13 cellular contexts compared by ENCODE assay signal in the genomic region with DNA sequence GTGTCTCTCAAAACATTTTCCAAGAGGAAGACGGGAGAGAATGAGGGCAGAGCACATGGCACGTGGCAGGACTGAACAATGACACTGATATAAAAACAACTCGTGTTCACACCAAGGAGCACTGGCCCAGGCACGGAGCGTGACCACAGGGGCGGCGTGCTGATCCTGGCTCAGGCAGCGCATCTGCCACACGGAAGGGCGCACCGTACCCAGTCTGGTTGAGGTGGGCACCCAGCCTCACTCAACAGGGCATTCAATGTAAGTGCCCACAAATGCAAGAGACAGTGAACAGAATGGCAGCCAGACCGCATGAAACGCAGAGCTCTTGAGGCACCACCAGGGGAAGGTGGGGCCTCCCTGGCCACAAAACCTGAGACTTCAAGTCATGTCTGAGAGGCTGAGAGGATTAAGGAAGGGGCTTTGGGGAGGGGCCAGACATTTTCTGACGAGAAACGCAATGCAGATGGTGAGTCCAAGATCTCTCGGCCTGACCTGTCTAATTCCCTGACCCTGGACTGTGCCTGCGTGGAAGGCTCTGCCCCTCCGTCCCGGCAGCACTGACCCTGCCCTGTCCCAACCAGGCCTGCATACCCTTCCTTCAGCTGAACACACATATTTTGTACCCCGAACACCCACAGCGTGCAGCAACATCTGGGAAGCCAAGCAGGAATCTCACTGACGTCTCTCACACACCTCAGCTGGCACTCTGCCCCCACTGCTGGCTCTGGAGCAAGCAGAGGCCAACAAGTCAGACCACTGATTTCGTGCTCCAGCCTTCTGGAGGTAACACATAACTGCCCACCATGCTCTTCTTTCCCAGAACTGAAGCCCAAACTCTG. TPM values are rescaled to one million over a fixed set of nuclear protein-coding genes. Genes with fewer than 3 reads are reported as not detected.
DNase-seq lines count a peak whose midpoint lies in the region; ATAC-seq, FAIRE-seq and TF ChIP-seq lines count a peak whose summit lies in the region.
"Had no signal": no experiment of that assay in that cellular context is flagged by ENCODE, and none has a peak within 500 bp of the region (broad histone marks: within the 10 kb centered on the region; RNA-seq: fewer than 3 reads in every experiment).

No MANE protein-coding gene starts in this region.

- peak overlapping the region; percentile 33 for H3K27ac Mint-ChIP-seq in CD8-positive, alpha-beta T cell
- peak overlapping the region; percentile 100 for H3K27ac Mint-ChIP-seq in activated naive CD4-positive, alpha-beta T cell treated with anti-CD3 and anti-CD28 coated beads, Interleukin-2, amount 50 U/mL, for 24 hours
- peak overlapping the region; percentile 89 to 95 for H3K27ac Mint-ChIP-seq in natural killer cell treated with Interleukin-12 subunit alpha and Interleukin-12 subunit beta and Interleukin-15 and Interleukin-18, amount 100 ng/mL, for 72 hours

- POLR2A ChIA-PET in CD8-positive, alpha-beta T cell (lab: Charles Lee): no interaction called here

- H3K4me3 Mint-ChIP-seq in CD8-positive, alpha-beta T cell: peak overlapping the region; percentile 56
- H3K4me3 Mint-ChIP-seq in activated naive CD4-positive, alpha-beta T cell treated with anti-CD3 and anti-CD28 coated beads, Interleukin-2, amount 50 U/mL, for 24 hours: peak overlapping the region; percentile 20
- peak overlapping the region; percentile 67 for H3K4me3 Mint-ChIP-seq in natural killer cell treated with Interleukin-12 subunit alpha and Interleukin-12 subunit beta and Interleukin-15 and Interleukin-18, amount 100 ng/mL, for 72 hours

- no peaks in the 10 kb centered on the region for H3K27me3 ChIP-seq in CD8-positive, alpha-beta T cell (ENCODE audit: insufficient read depth, low read length)

- H3K27ac ChIP-seq in CD8-positive, alpha-beta T cell (ENCODE audit: low read depth, low read length): no peak overlapping the region

- H3K9me3 ChIP-seq in CD8-positive, alpha-beta T cell (ENCODE audit: low read length): no peaks in the 10 kb centered on the region

- no peak overlapping the region for H3K4me3 ChIP-seq in CD8-positive, alpha-beta T cell (ENCODE audit: low read depth, low read length)

- H3K4me1 ChIP-seq in CD8-positive, alpha-beta T cell (ENCODE audit: insufficient read depth, low read length): peaks cover 67% of the 10 kb centered on the region

- H3K36me3 Mint-ChIP-seq in CD8-positive, alpha-beta T cell: peaks cover 21% of the 10 kb centered on the region
- peaks cover 10% of the 10 kb centered on the region for H3K36me3 Mint-ChIP-seq in activated naive CD4-positive, alpha-beta T cell treated with anti-CD3 and anti-CD28 coated beads, Interleukin-2, amount 50 U/mL, for 24 hours
- H3K36me3 Mint-ChIP-seq in natural killer cell treated with Interleukin-12 subunit alpha and Interleukin-12 subunit beta and Interleukin-15 and Interleukin-18, amount 100 ng/mL, for 72 hours: peaks cover 18% of the 10 kb centered on the region

- H3K36me3 ChIP-seq in CD8-positive, alpha-beta T cell (ENCODE audit: insufficient read depth, low read length): no peaks in the 10 kb centered on the region

- peak in 2 of 7 experiments; percentile 19 to 34 for DNase-seq in CD8-positive, alpha-beta T cell
- no peak for DNase-seq in GM19239 (ENCODE audit: insufficient read length, low spot score)
- no peak for DNase-seq in natural killer cell treated with Interleukin-12 subunit alpha and Interleukin-12 subunit beta and Interleukin-15 and Interleukin-18, amount 100 ng/mL, for 72 hours (ENCODE audit: low spot score)
- no peak for DNase-seq in NCI-H2227 treated with DMSO at 0.1 percent for 48 hours (lab: John Stamatoyannopoulos, UW)
- DNase-seq in GDM1 (lab: John Stamatoyannopoulos, UW): no peak
- DNase-seq in stimulated activated naive CD4-positive, alpha-beta T cell treated with Interleukin-2 at 50 U/mL for 16 hours (lab: John Stamatoyannopoulos, UW): no peak
- DNase-seq: COR-L47, hippocampal formation, NCI-H146, SW 1271 had no signal

- intact Hi-C loops in CD8-positive, alpha-beta T cell (cut with DNase I, micrococcal nuclease): no loop called here

- TF ChIP-seq CTCF in CD8-positive, alpha-beta T cell (IDR thresholded peaks at IDR 0.05): no peak

- no peak for ATAC-seq in CD8-positive, alpha-beta T cell
- ATAC-seq in natural killer cell treated with Interleukin-12 subunit alpha and Interleukin-12 subunit beta and Interleukin-15 and Interleukin-18, amount 100 ng/mL, for 72 hours: no peak
- no peak for ATAC-seq in HG03159 (IDR thresholded peaks at IDR 0.05; ENCODE audit: unreplicated experiment)
- ATAC-seq: sciatic nerve had no signal

- CTCF ChIA-PET in CD8-positive, alpha-beta T cell (lab: Charles Lee): no interaction called here

- FAIRE-seq in GM19239 (lab: Jason Lieb, UNC): peak; percentile 47

- no peaks in the 10 kb centered on the region for H3K9me3 Mint-ChIP-seq in CD8-positive, alpha-beta T cell
- no peaks in the 10 kb centered on the region for H3K9me3 Mint-ChIP-seq in activated naive CD4-positive, alpha-beta T cell treated with anti-CD3 and anti-CD28 coated beads, Interleukin-2, amount 50 U/mL, for 24 hours
- no peaks in the 10 kb centered on the region for H3K9me3 Mint-ChIP-seq in natural killer cell treated with Interleukin-12 subunit alpha and Interleukin-12 subunit beta and Interleukin-15 and Interleukin-18, amount 100 ng/mL, for 72 hours

- no peaks in the 10 kb centered on the region for H3K27me3 Mint-ChIP-seq in CD8-positive, alpha-beta T cell (ENCODE audit: low read depth)
- no peaks in the 10 kb centered on the region for H3K27me3 Mint-ChIP-seq in activated naive CD4-positive, alpha-beta T cell treated with anti-CD3 and anti-CD28 coated beads, Interleukin-2, amount 50 U/mL, for 24 hours
- H3K27me3 Mint-ChIP-seq in natural killer cell treated with Interleukin-12 subunit alpha and Interleukin-12 subunit beta and Interleukin-15 and Interleukin-18, amount 100 ng/mL, for 72 hours: no peaks in the 10 kb centered on the region

- H3K4me1 Mint-ChIP-seq in CD8-positive, alpha-beta T cell (ENCODE audit: low read depth): peaks cover 90% of the 10 kb centered on the region
- H3K4me1 Mint-ChIP-seq in activated naive CD4-positive, alpha-beta T cell treated with anti-CD3 and anti-CD28 coated beads, Interleukin-2, amount 50 U/mL, for 24 hours: peaks cover 96% of the 10 kb centered on the region
- peaks cover 89 to 95% of the 10 kb centered on the region in 2 donors for H3K4me1 Mint-ChIP-seq in natural killer cell treated with Interleukin-12 subunit alpha and Interleukin-12 subunit beta and Interleukin-15 and Interleukin-18, amount 100 ng/mL, for 72 hours (ENCODE audit: low read depth in 2 of 2)

RNA-seq across cellular contexts. Expression of gene VOPP1, which starts 35.5 kb away (rescaled TPM):
- total RNA-seq in CD8-positive, alpha-beta T cell: 10 to 100 TPM; 38.7 to 38.9 TPM
- 100 to 1,000 TPM; 204 to 244 TPM for total RNA-seq in natural killer cell treated with Interleukin-12 subunit alpha and Interleukin-12 subunit beta and Interleukin-15 and Interleukin-18, amount 100 ng/mL, for 72 hours

Comparison
In these comparisons a context has a peak if more than half of its experiments do, and no peak if none do; other contexts are left out.
1. H3K27ac Mint-ChIP-seq: peak in every context shown above with its lines; median percentile 100 in activated naive CD4-positive, alpha-beta T cell treated with anti-CD3 and anti-CD28 coated beads, Interleukin-2, amount 50 U/mL, for 24 hours; 92 in natural killer cell treated with Interleukin-12 subunit alpha and Interleukin-12 subunit beta and Interleukin-15 and Interleukin-18, amount 100 ng/mL, for 72 hours; 33 in CD8-positive, alpha-beta T cell.
2. RNA of gene VOPP1, which starts 35.5 kb away (total RNA-seq): 204 to 244 TPM in natural killer cell treated with Interleukin-12 subunit alpha and Interleukin-12 subunit beta and Interleukin-15 and Interleukin-18, amount 100 ng/mL, for 72 hours; 38.7 to 38.9 TPM in CD8-positive, alpha-beta T cell; every median in the first group is over 4 times any median in the second.
3. Peak in every context shown above with its lines, with median percentiles within 50 percentile points of each other: H3K4me3 Mint-ChIP-seq.